Comparison of ENCODE assay signal across 8 cellular contexts in genomic region chr1:218330043-218330623, GRCh38.
DNase-seq lines count a peak whose midpoint lies in the region; ATAC-seq lines count a peak whose summit lies in the region.

No MANE protein-coding gene starts in this region.

- ATAC-seq in HG02885 (IDR thresholded peaks at IDR 0.05; ENCODE audit: poor library complexity, unreplicated experiment): peak; percentile 69
- ATAC-seq in memory B cell (ENCODE audit: low read depth): peak; percentile 56
- ATAC-seq in HG03520 (IDR thresholded peaks at IDR 0.05; ENCODE audit: unreplicated experiment): no peak
- no peak for ATAC-seq in GM19397 (IDR thresholded peaks at IDR 0.05; ENCODE audit: unreplicated experiment)

- H3K36me3 Mint-ChIP-seq in memory B cell: peaks cover 11% of the 10 kb centered on the region

- no peaks in the 10 kb centered on the region for H3K4me1 Mint-ChIP-seq in memory B cell

- DNase-seq in NOMO-1 treated with DMSO at 0.1 percent for 48 hours (lab: John Stamatoyannopoulos, UW; ENCODE audit: unreplicated experiment): peak; percentile 31
- DNase-seq in NOMO-1 treated with dmso at 0.1 percent for 144 hours (lab: John Stamatoyannopoulos, UW; ENCODE audit: unreplicated experiment): no peak
- peak; percentile 22 for DNase-seq in NCI-H345 (lab: John Stamatoyannopoulos, UW)
- peak; percentile 53 for DNase-seq in cerebellar cortex (ENCODE audit: low spot score)
- DNase-seq in memory B cell (ENCODE audit: low spot score in 2 of 2): peak in 1 of 2 donors; percentile 28

- H3K9me3 Mint-ChIP-seq in memory B cell: no peaks in the 10 kb centered on the region

- H3K4me3 Mint-ChIP-seq in memory B cell: no peak overlapping the region

- H3K27ac Mint-ChIP-seq in memory B cell: no peak overlapping the region

- no peaks in the 10 kb centered on the region for H3K27me3 Mint-ChIP-seq in memory B cell

Comparison
In these comparisons a context has a peak if more than half of its experiments do, and no peak if none do; other contexts are left out.
1. ATAC-seq: peak in HG02885 (single experiment) and memory B cell (single experiment); none in HG03520 (single experiment) and GM19397 (single experiment).